In genomic region chr20:445514-446336, GRCh38 we compare ENCODE assay signal across 1 cellular context.
TF ChIP-seq lines count a peak whose summit lies in the region.

No MANE protein-coding gene starts in this region.

TF ChIP-seq in SK-N-SH treated with all-trans-retinoic acid at 6 μM for 48 hours, 23 proteins besides CTCF, POLR2A, EP300 and RAD21 (continued from another document):
- TF ChIP-seq POU6F1 (CRISPR knock-in tag; IDR thresholded peaks at IDR 0.05; ENCODE audit: borderline replicate concordance, low read depth) (no peak), TOX (CRISPR knock-in tag; IDR thresholded peaks at IDR 0.05; ENCODE audit: borderline replicate concordance) (no peak), ISL1 (CRISPR knock-in tag; IDR thresholded peaks at IDR 0.05) (no peak)
